In genomic region chr20:45373353-45374100, GRCh38 we compare ENCODE assay signal across 9 cellular contexts. TPM values are rescaled to one million over a fixed set of nuclear protein-coding genes. Genes with fewer than 3 reads are reported as not detected.
A peak's percentile ranks its signal among the peaks of the same experiment; 100 is the strongest.
DNase-seq lines count a peak whose midpoint lies in the region; ATAC-seq, FAIRE-seq and TF ChIP-seq lines count a peak whose summit lies in the region.
"Had no signal": no experiment of that assay in that cellular context is flagged by ENCODE, and none has a peak within 500 bp of the region (broad histone marks: within the 10 kb centered on the region; RNA-seq: fewer than 3 reads in every experiment).

No MANE protein-coding gene starts in this region.

- H3K27ac ChIP-seq in endothelial cell of umbilical vein (ENCODE audit: insufficient read depth, low read depth, low read length) = no peak overlapping the region

- peak overlapping the region; percentile 17 for H3K9ac ChIP-seq in endothelial cell of umbilical vein (replicated peaks; ENCODE audit: extremely low read depth, insufficient read depth, low read length)

- H3K79me2 ChIP-seq in endothelial cell of umbilical vein (ENCODE audit: control insufficient read depth, insufficient read depth, low read length) = no peaks in the 10 kb centered on the region

- H3K9me3 Mint-ChIP-seq in mesothelial cell of epicardium = no peaks in the 10 kb centered on the region

- intact Hi-C loops in endothelial cell of umbilical vein (cut with micrococcal nuclease) = loop anchor here (1.0 to 2.0 kb wide), 4 partner anchors 25 to 398 kb away; partner anchors contain the start of gene SDC4

- peak; percentile 90 for FAIRE-seq in endothelial cell of umbilical vein (lab: Jason Lieb, UNC)
- FAIRE-seq: A204.1 had no signal

- H3K27me3 ChIP-seq in endothelial cell of umbilical vein (ENCODE audit: control insufficient read depth in 2 of 2, insufficient read depth in 2 of 2, low read length in 2 of 2) = no peaks in the 10 kb centered on the region

- peak overlapping the region; percentile 83 for H3K4me3 Mint-ChIP-seq in mesothelial cell of epicardium

- H3K4me3 ChIP-seq in endothelial cell of umbilical vein (replicated peaks in 1 of 3; ENCODE audit: insufficient read depth in 1 of 3, low read depth in 1 of 3, low read length in 3 of 3) = peak overlapping the region; percentile 17 to 48 (median 30)

- H3K9me1 ChIP-seq in endothelial cell of umbilical vein (replicated peaks; ENCODE audit: control insufficient read depth, extremely low read depth, insufficient read depth, low read length) = no peaks in the 10 kb centered on the region

- peak overlapping the region; percentile 65 for H2AFZ ChIP-seq in endothelial cell of umbilical vein (ENCODE audit: low read depth, low read length)

- no peaks in the 10 kb centered on the region for H4K20me1 ChIP-seq in endothelial cell of umbilical vein (replicated peaks; ENCODE audit: control insufficient read depth, extremely low read depth, insufficient read depth, low read length)

- POLR2A ChIA-PET in endothelial cell of umbilical vein (lab: Charles Lee) = interaction anchor here (1.2 to 1.5 kb wide), 3 partner anchors 10 to 63 kb away, joined by 5 to 6 read pairs (median 6); partner anchors contain the start of gene SYS1

- dilution Hi-C loops in endothelial cell of umbilical vein (cut with MboI; ENCODE audit: extremely low pct_ligation_motif_present, low sequenced_read_pairs) = no loop called here

- peaks cover 7% of the 10 kb centered on the region for H3K4me1 ChIP-seq in endothelial cell of umbilical vein (ENCODE audit: control insufficient read depth, extremely low read depth, insufficient read depth, low read length)

- TF ChIP-seq POLR2A in endothelial cell of umbilical vein (IDR thresholded peaks at IDR 0.05; ENCODE audit: low read depth, low read length) = no peak

- DNase-seq in DMS 273 (lab: John Stamatoyannopoulos, UW; ENCODE audit: unreplicated experiment) (peak; percentile 89), DMS 273 treated with DMSO at 0.1 percent for 48 hours (lab: John Stamatoyannopoulos, UW) (no peak), NOMO-1 treated with DMSO at 0.1 percent for 48 hours (lab: John Stamatoyannopoulos, UW; ENCODE audit: unreplicated experiment) (peak; percentile 79), endothelial cell of umbilical vein (ENCODE audit: low read depth, low spot score) (peak; percentile 84), mesothelial cell of epicardium (ENCODE audit: low spot score in 2 of 2, unreplicated experiment in 2 of 2) (peak; percentile 74 to 89)
- DNase-seq in activated CD8-positive, alpha-beta memory T cell treated with anti-CD3 and anti-CD28 coated beads, Interleukin-2, amount 50 U/mL, for 48 hours = peak; percentile 96
- peak; percentile 81 for DNase-seq in stimulated activated CD8-positive, alpha-beta memory T cell treated with anti-CD3 and anti-CD28 coated beads, Interleukin-15, amount 100 ng/mL, for 24 hours (ENCODE audit: low read depth)

- H3K9me3 ChIP-seq in endothelial cell of umbilical vein (replicated peaks; ENCODE audit: control insufficient read depth, insufficient read depth, low read length) = no peaks in the 10 kb centered on the region

- CTCF ChIA-PET in endothelial cell of umbilical vein (lab: Charles Lee) = interaction anchor here (0.5 to 9.8 kb wide), 54 partner anchors 8 to 663 kb away, joined by 3 to 416 read pairs (median 6); partner anchors contain the start of genes DBNDD2, PIGT, SDC4 and SYS1

- peak overlapping the region; percentile 68 for H3K27ac Mint-ChIP-seq in mesothelial cell of epicardium

- peaks cover 2% of the 10 kb centered on the region for H3K36me3 Mint-ChIP-seq in mesothelial cell of epicardium

- ATAC-seq in HG03460 (IDR thresholded peaks at IDR 0.05; ENCODE audit: unreplicated experiment) = peak; percentile 73

- H3K4me2 ChIP-seq in endothelial cell of umbilical vein (ENCODE audit: insufficient read depth, low read length) = peak overlapping the region; percentile 66

- BruUV-seq in endothelial cell of umbilical vein (replicated peaks; lab: Mats Ljungman, UMichigan) = no TSS peak

- H3K4me1 Mint-ChIP-seq in mesothelial cell of epicardium = peaks cover 2% of the 10 kb centered on the region

- no peaks in the 10 kb centered on the region for H3K27me3 Mint-ChIP-seq in mesothelial cell of epicardium (ENCODE audit: low read depth)

- peaks cover 0 to 1% of the 10 kb centered on the region in 2 experiments for H3K36me3 ChIP-seq in endothelial cell of umbilical vein (ENCODE audit: control insufficient read depth in 2 of 2, extremely low read depth in 1 of 2, insufficient read depth in 2 of 2, low read length in 2 of 2)

- peak; percentile 85 to 96 for TF ChIP-seq CTCF in endothelial cell of umbilical vein (IDR thresholded peaks at IDR 0.05; ENCODE audit: extremely low read depth in 1 of 2, insufficient read depth in 1 of 2, low read depth in 1 of 2, low read length in 2 of 2)
- peak; percentile 78 for TF ChIP-seq CTCF in mesothelial cell of epicardium (IDR thresholded peaks at IDR 0.05; ENCODE audit: unreplicated experiment)

TF ChIP-seq in endothelial cell of umbilical vein, 7 proteins besides CTCF, POLR2A, EP300 and RAD21:
- no peak for TF ChIP-seq JUN (IDR thresholded peaks at IDR 0.05; ENCODE audit: borderline replicate concordance, insufficient read depth, insufficient read length, low read depth)
- no peak for TF ChIP-seq MYC (IDR thresholded peaks at IDR 0.05; ENCODE audit: low read depth, low read length)
- no peak for TF ChIP-seq POLR2AphosphoS5 (IDR thresholded peaks at IDR 0.05; ENCODE audit: insufficient read depth, low read depth, low read length)
- TF ChIP-seq FOS (IDR thresholded peaks at IDR 0.05; ENCODE audit: borderline replicate concordance, insufficient read depth, low read length) = no peak
- no peak for TF ChIP-seq EZH2 (IDR thresholded peaks at IDR 0.05; ENCODE audit: borderline replicate concordance, low read depth, low read length, severe bottlenecking)
- no peak for TF ChIP-seq MAX (IDR thresholded peaks at IDR 0.05; ENCODE audit: insufficient read depth, insufficient read length)
TF ChIP-seq in endothelial cell of umbilical vein: peak in this region for 0.

RNA-seq across cellular contexts. Expression of gene TP53TG5, which starts 4.6 kb away (rescaled TPM):
- total RNA-seq in endothelial cell of umbilical vein (not detected in 2 replicates), mesothelial cell of epicardium (0.47 to 0.69 TPM in 2 of 3 replicates, not detected in the other)
- polyA plus RNA-seq in endothelial cell of umbilical vein = not detected in 2 replicates
- not detected in 2 replicates for polyA plus RNA-seq in endothelial cell of umbilical vein (2011; cell fraction: cytosol; rRNA removed)
- polyA plus RNA-seq in endothelial cell of umbilical vein (2011; cell fraction: nucleus; rRNA removed) = not detected in 2 replicates
- 0.12 and 0.22 TPM in 2 replicates for polyA plus RNA-seq in endothelial cell of umbilical vein (2012)
- polyA minus RNA-seq in endothelial cell of umbilical vein = not detected in 2 replicates
- not detected for polyA minus RNA-seq in endothelial cell of umbilical vein (2011; cell fraction: cytosol; rRNA and poly(A)+ RNA removed)
- polyA minus RNA-seq in endothelial cell of umbilical vein (2011; cell fraction: nucleus; rRNA and poly(A)+ RNA removed) = not detected in 2 replicates

RNA-seq across cellular contexts. Expression of gene SYS1, which starts 10.6 kb away (rescaled TPM):
- total RNA-seq in endothelial cell of umbilical vein (22.3 and 27.4 TPM in 2 replicates), mesothelial cell of epicardium (25.6 to 27.2 TPM (median 26.7 TPM) in 3 replicates)
- polyA plus RNA-seq in endothelial cell of umbilical vein = 79.6 and 91.8 TPM in 2 replicates
- 45.7 and 47.1 TPM in 2 replicates for polyA plus RNA-seq in endothelial cell of umbilical vein (2011; cell fraction: cytosol; rRNA removed)
- 27.8 and 30.1 TPM in 2 replicates for polyA plus RNA-seq in endothelial cell of umbilical vein (2011; cell fraction: nucleus; rRNA removed)
- 21.2 and 22.0 TPM in 2 replicates for polyA plus RNA-seq in endothelial cell of umbilical vein (2012)
- polyA minus RNA-seq in endothelial cell of umbilical vein = 65.4 and 73.2 TPM in 2 replicates
- 34.8 TPM for polyA minus RNA-seq in endothelial cell of umbilical vein (2011; cell fraction: cytosol; rRNA and poly(A)+ RNA removed)
- polyA minus RNA-seq in endothelial cell of umbilical vein (2011; cell fraction: nucleus; rRNA and poly(A)+ RNA removed) = 34.8 and 36.4 TPM in 2 replicates

RNA-seq across cellular contexts. Expression of gene SDC4, which starts 25.3 kb away (rescaled TPM):
- total RNA-seq in endothelial cell of umbilical vein = 28.7 and 32.0 TPM in 2 replicates
- 23.1 and 26.3 TPM in 2 replicates for polyA plus RNA-seq in endothelial cell of umbilical vein
- polyA plus RNA-seq in endothelial cell of umbilical vein (2011; cell fraction: cytosol; rRNA removed) = 21.9 and 24.6 TPM in 2 replicates
- polyA plus RNA-seq in endothelial cell of umbilical vein (2011; cell fraction: nucleus; rRNA removed) = 12.5 and 13.1 TPM in 2 replicates
- polyA plus RNA-seq in endothelial cell of umbilical vein (2012) = 39.6 and 39.9 TPM in 2 replicates
- 35.6 and 41.7 TPM in 2 replicates for polyA minus RNA-seq in endothelial cell of umbilical vein
- 39.9 TPM for polyA minus RNA-seq in endothelial cell of umbilical vein (2011; cell fraction: cytosol; rRNA and poly(A)+ RNA removed)
- polyA minus RNA-seq in endothelial cell of umbilical vein (2011; cell fraction: nucleus; rRNA and poly(A)+ RNA removed) = 5.9 and 7.6 TPM in 2 replicates
- 44.3 to 46.7 TPM (median 46.7 TPM) in 3 replicates for total RNA-seq in mesothelial cell of epicardium

RNA-seq across cellular contexts. Expression of gene DBNDD2, which starts 34.6 kb away (rescaled TPM):
- total RNA-seq in endothelial cell of umbilical vein = 15.6 and 16.3 TPM in 2 replicates
- 27.9 and 28.7 TPM in 2 replicates for polyA plus RNA-seq in endothelial cell of umbilical vein
- polyA plus RNA-seq in endothelial cell of umbilical vein (2011; cell fraction: cytosol; rRNA removed) = 19.5 and 20.9 TPM in 2 replicates
- 9.2 and 9.7 TPM in 2 replicates for polyA plus RNA-seq in endothelial cell of umbilical vein (2011; cell fraction: nucleus; rRNA removed)
- 8.6 and 12.3 TPM in 2 replicates for polyA plus RNA-seq in endothelial cell of umbilical vein (2012)
- polyA minus RNA-seq in endothelial cell of umbilical vein = 11.2 and 16.2 TPM in 2 replicates
- polyA minus RNA-seq in endothelial cell of umbilical vein (2011; cell fraction: cytosol; rRNA and poly(A)+ RNA removed) = 1.8 TPM
- polyA minus RNA-seq in endothelial cell of umbilical vein (2011; cell fraction: nucleus; rRNA and poly(A)+ RNA removed) = 4.0 and 4.8 TPM in 2 replicates
- total RNA-seq in mesothelial cell of epicardium = 10.5 to 11.4 TPM (median 11.0 TPM) in 3 replicates

RNA-seq across cellular contexts. Expression of gene PIGT, which starts 42.4 kb away (rescaled TPM):
- total RNA-seq in endothelial cell of umbilical vein = 92.7 and 96.8 TPM in 2 replicates
- 143 and 162 TPM in 2 replicates for polyA plus RNA-seq in endothelial cell of umbilical vein
- polyA plus RNA-seq in endothelial cell of umbilical vein (2011; cell fraction: cytosol; rRNA removed) = 110 and 116 TPM in 2 replicates
- 75.5 and 86.2 TPM in 2 replicates for polyA plus RNA-seq in endothelial cell of umbilical vein (2011; cell fraction: nucleus; rRNA removed)
- polyA plus RNA-seq in endothelial cell of umbilical vein (2012) = 85.7 and 98.7 TPM in 2 replicates
- 70.6 and 79.1 TPM in 2 replicates for polyA minus RNA-seq in endothelial cell of umbilical vein
- polyA minus RNA-seq in endothelial cell of umbilical vein (2011; cell fraction: cytosol; rRNA and poly(A)+ RNA removed) = 50.8 TPM
- polyA minus RNA-seq in endothelial cell of umbilical vein (2011; cell fraction: nucleus; rRNA and poly(A)+ RNA removed) = 47.8 and 52.4 TPM in 2 replicates
- total RNA-seq in mesothelial cell of epicardium = 63.0 to 71.5 TPM (median 70.8 TPM) in 3 replicates
